Comparison of ENCODE assay signal across 8 cellular contexts in the genomic region with DNA sequence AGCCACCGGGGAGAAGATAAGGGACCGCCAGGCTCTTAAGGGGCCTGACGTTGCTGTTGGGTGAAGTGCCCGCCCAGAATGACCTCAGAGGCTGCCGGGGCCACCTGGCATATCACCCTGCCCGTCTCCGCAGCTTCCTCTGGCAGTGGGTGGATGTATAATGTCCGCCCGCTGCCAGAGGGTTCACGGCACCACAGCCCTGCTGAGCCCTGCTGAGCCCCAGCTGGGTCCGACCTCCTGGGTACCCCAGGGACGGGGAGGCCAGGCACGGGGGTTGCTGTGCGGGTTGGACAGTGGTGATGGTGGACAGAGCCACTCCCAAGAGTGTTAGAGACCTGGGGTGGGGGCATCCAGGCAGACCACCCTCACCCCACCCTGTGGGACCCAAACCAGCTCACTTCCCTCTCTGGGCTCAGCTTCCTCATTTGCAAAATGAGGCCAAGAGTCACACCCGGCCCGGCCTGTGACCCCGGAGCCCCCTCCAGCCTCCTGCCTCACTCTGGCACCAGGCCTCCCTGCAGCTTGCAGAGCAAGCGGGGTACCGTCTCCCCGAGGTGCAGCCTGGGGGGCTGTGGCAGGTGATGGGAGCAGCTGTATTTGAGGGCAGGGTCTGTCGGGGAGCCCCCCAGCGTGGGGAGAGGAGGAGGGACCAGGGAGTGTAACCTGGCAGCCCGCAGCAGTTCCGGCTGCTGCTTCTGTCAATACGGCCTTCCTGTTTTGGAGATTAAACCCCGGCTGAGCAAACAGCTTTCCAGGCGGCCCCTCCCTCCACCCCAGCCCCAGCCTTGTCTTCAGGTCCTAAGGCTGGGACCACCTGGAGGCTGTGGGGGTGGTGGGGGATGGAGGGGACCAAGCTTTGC. TPM values are rescaled to one million over a fixed set of nuclear protein-coding genes. Genes with fewer than 3 reads are reported as not detected.
DNase-seq lines count a peak whose midpoint lies in the region; ATAC-seq, FAIRE-seq and TF ChIP-seq lines count a peak whose summit lies in the region.

No MANE protein-coding gene starts in this region.

- intact Hi-C loops in left ventricle myocardium superior (cut with micrococcal nuclease): no loop called here

- no peaks in the 10 kb centered on the region for H3K27me3 Mint-ChIP-seq in activated CD4-positive, alpha-beta memory T cell treated with anti-CD3 and anti-CD28 coated beads, Interleukin-2, amount 10 ng/mL, durations not matched to agents 7 days and 5 days

- 48 to 49% methylated on average over 20 to 23 of the region's 27 CpGs for WGBS in tibial nerve, 2 donors

- H3K4me1 ChIP-seq in tibial nerve: peaks cover 0 to 46% (median 29%) of the 10 kb centered on the region in 4 donors

- H3K4me3 Mint-ChIP-seq in activated CD4-positive, alpha-beta memory T cell treated with anti-CD3 and anti-CD28 coated beads, Interleukin-2, amount 10 ng/mL, durations not matched to agents 7 days and 5 days: peak overlapping the region; percentile 63

- no peak for TF ChIP-seq POLR2A in tibial nerve (IDR thresholded peaks at IDR 0.05)

- TF ChIP-seq EP300 in tibial nerve (IDR thresholded peaks at IDR 0.05): no peak

- H3K9me3 Mint-ChIP-seq in activated CD4-positive, alpha-beta memory T cell treated with anti-CD3 and anti-CD28 coated beads, Interleukin-2, amount 10 ng/mL, durations not matched to agents 7 days and 5 days: no peaks in the 10 kb centered on the region

- no peaks in the 10 kb centered on the region for H3K9me3 ChIP-seq in tibial nerve

- no peaks in the 10 kb centered on the region for H3K36me3 Mint-ChIP-seq in activated CD4-positive, alpha-beta memory T cell treated with anti-CD3 and anti-CD28 coated beads, Interleukin-2, amount 10 ng/mL, durations not matched to agents 7 days and 5 days (ENCODE audit: low read depth)

- ATAC-seq in left ventricle myocardium superior: peak; percentile 33
- ATAC-seq in GM19463 (IDR thresholded peaks at IDR 0.05; ENCODE audit: unreplicated experiment): no peak
- no peak for ATAC-seq in HG03439 (IDR thresholded peaks at IDR 0.05; ENCODE audit: unreplicated experiment)

- H3K27ac Mint-ChIP-seq in activated CD4-positive, alpha-beta memory T cell treated with anti-CD3 and anti-CD28 coated beads, Interleukin-2, amount 10 ng/mL, durations not matched to agents 7 days and 5 days: peak overlapping the region; percentile 83

- CTCF ChIA-PET in activated CD4-positive, alpha-beta memory T cell treated with anti-CD3 and anti-CD28 coated beads, Interleukin-2, amount 10 ng/mL, durations not matched to agents 7 days and 5 days (lab: Charles Lee): interaction anchor here (0.6 to 1.5 kb wide), 4 partner anchors 10 to 94 kb away, joined by 3 to 5 read pairs (median 4); a partner anchor contains a TSS

- DNase-seq in GM13977 (ENCODE audit: low spot score) (peak; percentile 75), NCI-H345 (lab: John Stamatoyannopoulos, UW) (peak; percentile 71), left ventricle myocardium superior (peak; percentile 60), urothelium cell line (ENCODE audit: low spot score) (peak; percentile 83), tibial nerve (ENCODE audit: low spot score in 2 of 2) (no peak)
- peak; percentile 76 for DNase-seq in activated CD4-positive, alpha-beta memory T cell treated with anti-CD3 and anti-CD28 coated beads, Interleukin-2, amount 10 ng/mL, durations not matched to agents 7 days and 5 days

- peak overlapping the region in 1 of 4 donors; percentile 27 for H3K4me3 ChIP-seq in tibial nerve

- POLR2A ChIA-PET in activated CD4-positive, alpha-beta memory T cell treated with anti-CD3 and anti-CD28 coated beads, Interleukin-2, amount 10 ng/mL, durations not matched to agents 7 days and 5 days (lab: Charles Lee): interaction anchor here (0.9 to 6.0 kb wide), 10 partner anchors 10 to 157 kb away, joined by 3 to 80 read pairs (median 4); a partner anchor contains a TSS

- FAIRE-seq in urothelium cell line (lab: Jason Lieb, UNC): peak; percentile 96

- no peak for TF ChIP-seq CTCF in GM13977 (IDR thresholded peaks at IDR 0.05; ENCODE audit: extremely low read depth, insufficient read depth, missing control alignments)
- TF ChIP-seq CTCF in tibial nerve (IDR thresholded peaks at IDR 0.05): no peak

- peaks cover 57% of the 10 kb centered on the region for H3K4me1 Mint-ChIP-seq in activated CD4-positive, alpha-beta memory T cell treated with anti-CD3 and anti-CD28 coated beads, Interleukin-2, amount 10 ng/mL, durations not matched to agents 7 days and 5 days

- H3K27ac ChIP-seq in tibial nerve: peak overlapping the region in 2 of 4 donors; percentile 22 to 85

- H3K27me3 ChIP-seq in tibial nerve: no peaks in the 10 kb centered on the region

- no peaks in the 10 kb centered on the region for H3K36me3 ChIP-seq in tibial nerve

- in situ Hi-C loops in GM13977 (cut with MboI; ENCODE audit: low pct_unique_long_range_greater_than_20kb, low sequenced_read_pairs, unreplicated experiment): no loop called here

RNA-seq across cellular contexts. Expression of a gene that starts 8.4 kb away (rescaled TPM):
- total RNA-seq in activated CD4-positive, alpha-beta memory T cell treated with anti-CD3 and anti-CD28 coated beads, Interleukin-2, amount 10 ng/mL, durations not matched to agents 7 days and 5 days: 100 to 1,000 TPM; 105 to 109 TPM
- total RNA-seq in left ventricle myocardium superior: 6.4 TPM
- 10 to 100 TPM in 3 of 4 donors, 1 to 10 TPM in 1; 8.8 to 21.6 (median 11.3) TPM for total RNA-seq in tibial nerve

RNA-seq across cellular contexts. Expression of a gene that starts 34.9 kb away (rescaled TPM):
- total RNA-seq in activated CD4-positive, alpha-beta memory T cell treated with anti-CD3 and anti-CD28 coated beads, Interleukin-2, amount 10 ng/mL, durations not matched to agents 7 days and 5 days: not detected
- not detected for total RNA-seq in left ventricle myocardium superior
- not detected for total RNA-seq in tibial nerve

RNA-seq across cellular contexts. Expression of a gene that starts 44.2 kb away (rescaled TPM):
- 10 to 100 TPM; 31.1 to 32.9 TPM for total RNA-seq in activated CD4-positive, alpha-beta memory T cell treated with anti-CD3 and anti-CD28 coated beads, Interleukin-2, amount 10 ng/mL, durations not matched to agents 7 days and 5 days
- total RNA-seq in left ventricle myocardium superior: 16.5 TPM
- 10 to 100 TPM; 38.0 to 72.9 (median 52.0) TPM for total RNA-seq in tibial nerve

RNA-seq across cellular contexts. Expression of a gene that starts 47.6 kb away (rescaled TPM):
- total RNA-seq in activated CD4-positive, alpha-beta memory T cell treated with anti-CD3 and anti-CD28 coated beads, Interleukin-2, amount 10 ng/mL, durations not matched to agents 7 days and 5 days: 10 to 100 TPM; 12.7 to 14.0 TPM
- total RNA-seq in left ventricle myocardium superior: 11.9 TPM
- 10 to 100 TPM; 16.8 to 46.9 (median 26.9) TPM for total RNA-seq in tibial nerve

Comparison
In these comparisons a context has a peak if more than half of its experiments do, and no peak if none do; other contexts are left out.
1. DNase-seq: peak in GM13977 (single experiment), NCI-H345 (single experiment), activated CD4-positive, alpha-beta memory T cell treated with anti-CD3 and anti-CD28 coated beads, Interleukin-2, amount 10 ng/mL, durations not matched to agents 7 days and 5 days (single experiment), left ventricle myocardium superior (single experiment) and urothelium cell line (single experiment); none in tibial nerve (0 of 2).
2. RNA of a gene that starts 8.4 kb away (total RNA-seq): 105 to 109 TPM in activated CD4-positive, alpha-beta memory T cell treated with anti-CD3 and anti-CD28 coated beads, Interleukin-2, amount 10 ng/mL, durations not matched to agents 7 days and 5 days; 8.8 to 21.6 TPM in tibial nerve and 6.4 TPM in left ventricle myocardium superior (single experiment); every median in the first group is over 4 times any median in the second.